ENCODE assay signal across 8 cellular contexts in the genomic region with DNA sequence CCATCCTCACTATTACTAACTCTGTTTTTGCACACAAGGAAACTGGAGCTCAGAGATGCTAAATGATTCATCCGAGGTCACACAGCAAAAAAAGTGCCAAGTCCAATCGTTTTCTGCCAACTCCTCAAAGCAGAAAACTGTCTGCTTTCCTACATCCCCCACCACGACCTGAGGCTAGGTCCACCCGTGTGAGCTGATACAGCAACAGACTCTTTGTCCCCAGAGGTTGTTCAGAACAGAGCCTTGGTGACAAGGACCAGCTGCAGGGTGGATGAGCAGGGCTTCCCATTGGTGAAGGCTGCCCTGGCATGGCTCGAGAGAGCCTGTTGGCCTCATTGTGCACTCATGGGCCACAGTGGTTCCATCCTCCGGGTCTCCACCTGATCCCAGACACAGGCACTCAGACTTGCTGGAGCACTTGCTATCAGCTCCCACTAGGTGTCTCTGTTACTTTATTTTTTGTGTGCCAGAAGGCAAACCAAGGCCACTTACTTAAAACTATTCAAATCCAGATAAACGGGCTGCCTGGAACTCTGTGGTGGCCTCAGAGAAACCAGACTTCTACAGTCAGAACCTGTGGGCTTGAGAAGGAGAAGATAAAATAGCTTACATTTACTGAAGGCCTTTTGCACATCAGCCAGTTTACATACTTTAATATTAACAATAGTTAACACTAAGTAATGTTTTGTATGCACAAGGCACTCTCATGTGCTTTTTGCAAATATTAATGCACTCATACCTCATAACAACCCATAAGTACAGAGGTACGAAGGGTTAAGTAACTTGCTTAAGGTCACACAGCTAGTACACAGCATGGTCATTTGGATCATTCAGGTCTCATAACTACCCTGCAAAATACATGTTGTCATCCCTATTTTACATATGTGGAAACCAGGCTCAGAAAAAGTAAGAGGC.
A peak's percentile ranks its signal among the peaks of the same experiment; 100 is the strongest.
DNase-seq lines count a peak whose midpoint lies in the region; ATAC-seq and TF ChIP-seq lines count a peak whose summit lies in the region.

No MANE protein-coding gene starts in this region.

- DNase-seq in A172 (ENCODE audit: low spot score) (peak; percentile 51), GM10248 (ENCODE audit: extremely low spot score) (peak; percentile 70), NOMO-1 treated with DMSO at 0.1 percent for 48 hours (lab: John Stamatoyannopoulos, UW; ENCODE audit: unreplicated experiment) (peak; percentile 67), amygdala (lab: John Stamatoyannopoulos, UW) (peak in 35 of 56 donors; percentile 9 to 79 (median 30)), left ventricle myocardium inferior (no peak), pulmonary artery endothelial cell (ENCODE audit: low read depth, low spot score) (peak; percentile 30)
- DNase-seq in Jurkat, Clone E6-1 (ENCODE audit: low read depth, low spot score): peak; percentile 54

- intact Hi-C loops in left ventricle myocardium inferior (cut with micrococcal nuclease): loop anchor here (5.0 kb wide), 1 partner anchor 186 kb away; no protein-coding TSS in a partner anchor

- peaks cover 10% of the 10 kb centered on the region for H3K4me1 ChIP-seq in left ventricle myocardium inferior

- peaks cover 6% of the 10 kb centered on the region for H3K9me3 ChIP-seq in left ventricle myocardium inferior (replicated peaks)

- POLR2A ChIA-PET in GM10248 (lab: Yijun Ruan, JAX): no interaction called here

- H3K36me3 ChIP-seq in left ventricle myocardium inferior: no peaks in the 10 kb centered on the region

- ATAC-seq in HG03442 (IDR thresholded peaks at IDR 0.05; ENCODE audit: unreplicated experiment): no peak

- peak; percentile 74 for TF ChIP-seq CTCF in GM10248 (IDR thresholded peaks at IDR 0.05; ENCODE audit: control extremely low read depth, extremely low read depth, low read depth, missing control alignments)
- peak; percentile 92 for TF ChIP-seq CTCF in left ventricle myocardium inferior (IDR thresholded peaks at IDR 0.05; ENCODE audit: borderline replicate concordance)

- no peak overlapping the region for H3K27ac ChIP-seq in left ventricle myocardium inferior (replicated peaks)

- H3K4me3 ChIP-seq in Jurkat, Clone E6-1 (ENCODE audit: low read length): no peak overlapping the region
- H3K4me3 ChIP-seq in left ventricle myocardium inferior: no peak overlapping the region

- CTCF ChIA-PET in GM10248 (lab: Yijun Ruan, JAX): interaction anchor here (0.8 to 3.1 kb wide), 28 partner anchors 11 to 1385 kb away, joined by 3 to 35 read pairs (median 4); no protein-coding TSS in a partner anchor

- no peaks in the 10 kb centered on the region for H3K27me3 ChIP-seq in left ventricle myocardium inferior (ENCODE audit: low read depth)
